14 cellular contexts compared by ENCODE assay signal in genomic region chr22:43377486-43377995, GRCh38. TPM values are rescaled to one million over a fixed set of nuclear protein-coding genes. Genes with fewer than 3 reads are reported as not detected.
DNase-seq lines count a peak whose midpoint lies in the region; ATAC-seq and TF ChIP-seq lines count a peak whose summit lies in the region.
"Had no signal": no experiment of that assay in that cellular context is flagged by ENCODE, and none has a peak within 500 bp of the region (broad histone marks: within the 10 kb centered on the region; RNA-seq: fewer than 3 reads in every experiment).

No MANE protein-coding gene starts in this region.

- ATAC-seq in HG03469 (IDR thresholded peaks at IDR 0.05; ENCODE audit: unreplicated experiment) = no peak

- TF ChIP-seq EP300 in sigmoid colon (IDR thresholded peaks at IDR 0.05) = no peak

- H3K9me3 ChIP-seq in hepatocyte (ENCODE audit: low read depth) (no peaks in the 10 kb centered on the region), parathyroid adenoma (ENCODE audit: control insufficient read depth, low read length) (no peaks in the 10 kb centered on the region), sigmoid colon (peaks cover 0 to 8% (median 0%) of the 10 kb centered on the region in 4 donors)
- H3K9me3 ChIP-seq: colonic mucosa, prostate gland had no signal

- intact Hi-C loops in sigmoid colon (cut with DNase I) = no loop called here

- TF ChIP-seq POLR2A in sigmoid colon (IDR thresholded peaks at IDR 0.05) = no peak

- no peaks in the 10 kb centered on the region for H4K20me1 ChIP-seq in hepatocyte (ENCODE audit: insufficient read depth, poor library complexity, severe bottlenecking)

- peak overlapping the region; percentile 44 for H3K4me2 ChIP-seq in hepatocyte
- H3K4me2 ChIP-seq in parathyroid adenoma (ENCODE audit: low read length) = peak overlapping the region; percentile 65

- H3K36me3 ChIP-seq in hepatocyte (replicated peaks; ENCODE audit: insufficient read depth, low read depth) (no peaks in the 10 kb centered on the region), parathyroid adenoma (ENCODE audit: control insufficient read depth, insufficient read depth, low read length) (no peaks in the 10 kb centered on the region), sigmoid colon (no peaks in the 10 kb centered on the region)
- H3K36me3 ChIP-seq: colonic mucosa, prostate gland had no signal

- H3K4me3 ChIP-seq in GM12865 (ENCODE audit: low read depth, low read length) (no peak overlapping the region; the same call in 1 of the 2 replicates), hepatocyte (no peak overlapping the region), parathyroid adenoma (ENCODE audit: low read depth, low read length) (peak overlapping the region; percentile 8), sigmoid colon (no peak overlapping the region)
- H3K4me3 ChIP-seq: colonic mucosa, prostate gland had no signal

- 86% methylated on average over 11 of the region's 11 CpGs for WGBS in hepatocyte (ENCODE audit: low lambda C conversion rate, missing lambda C conversion rate)
- 58 to 73% methylated on average over 11 of the region's 11 CpGs for WGBS in sigmoid colon, 2 donors

- TF ChIP-seq CTCF in GM12865 (IDR thresholded peaks at IDR 0.05; ENCODE audit: insufficient read depth, low read depth, low read length, missing control alignments) = no peak
- no peak for TF ChIP-seq CTCF in hepatocyte (IDR thresholded peaks at IDR 0.05; ENCODE audit: poor library complexity)
- no peak for TF ChIP-seq CTCF in parathyroid adenoma (IDR thresholded peaks at IDR 0.05)
- TF ChIP-seq CTCF in sigmoid colon (IDR thresholded peaks at IDR 0.05) = no peak

- H3K4me1 ChIP-seq in hepatocyte (ENCODE audit: insufficient read depth) = peaks cover 10% of the 10 kb centered on the region
- H3K4me1 ChIP-seq in parathyroid adenoma = peaks cover 13% of the 10 kb centered on the region
- peaks cover 0 to 11% (median 2%) of the 10 kb centered on the region in 4 donors for H3K4me1 ChIP-seq in sigmoid colon
- H3K4me1 ChIP-seq: colonic mucosa, prostate gland had no signal

- no peak overlapping the region for H3K9ac ChIP-seq in parathyroid adenoma

- H3K27ac ChIP-seq in hepatocyte (peak overlapping the region; percentile 7), parathyroid adenoma (peak overlapping the region; percentile 97), sigmoid colon (peak overlapping the region in 1 of 4 donors; percentile 27)
- H3K27ac ChIP-seq: colonic mucosa, prostate gland had no signal

- H3K9me2 ChIP-seq in hepatocyte (replicated peaks; ENCODE audit: insufficient read depth) = no peaks in the 10 kb centered on the region

- H3K79me2 ChIP-seq in hepatocyte (no peaks in the 10 kb centered on the region), parathyroid adenoma (no peaks in the 10 kb centered on the region)

- no peak overlapping the region for H2AFZ ChIP-seq in hepatocyte
- peak overlapping the region; percentile 58 for H2AFZ ChIP-seq in parathyroid adenoma

- H3K27me3 ChIP-seq in hepatocyte (no peaks in the 10 kb centered on the region), parathyroid adenoma (ENCODE audit: control insufficient read depth, insufficient read depth, low read length) (no peaks in the 10 kb centered on the region), sigmoid colon (peaks cover 0 to 39% (median 6%) of the 10 kb centered on the region in 3 donors)
- H3K27me3 ChIP-seq: colonic mucosa had no signal

- DNase-seq in GM12865 (ENCODE audit: low read depth) = peak; percentile 37
- peak; percentile 80 for DNase-seq in RPMI7951 (ENCODE audit: low read depth)
- no peak for DNase-seq in hepatocyte (ENCODE audit: low spot score)
- DNase-seq in NCI-H2196 treated with DMSO at 0.1 percent for 48 hours (lab: John Stamatoyannopoulos, UW; ENCODE audit: unreplicated experiment) = no peak
- DNase-seq in sigmoid colon = no peak
- no peak for DNase-seq in T-helper 9 cell
- DNase-seq: activated T-cell treated with anti-CD3 and anti-CD28 coated beads for 4 hours, midbrain had no signal

RNA-seq across cellular contexts. Expression of gene MPPED1, which starts 34.3 kb away (rescaled TPM):
- not detected in 2 replicates for total RNA-seq in RPMI7951 (2014; rRNA removed; shearing (Covaris generic))
- total RNA-seq in hepatocyte = 0.97 and 5.3 TPM in 2 replicates
- polyA plus RNA-seq in hepatocyte = 0.19 and 0.30 TPM in 2 replicates
- not detected for total RNA-seq in sigmoid colon
- polyA plus RNA-seq in sigmoid colon = not detected
- total RNA-seq: activated naive CD8-positive, alpha-beta T cell treated with anti-CD3 and anti-CD28 coated beads for 36 hours; NCI-H460 had no signal

RNA-seq across cellular contexts. Expression of gene SCUBE1, which starts 34.4 kb away (rescaled TPM):
- total RNA-seq in RPMI7951 (2014; rRNA removed; shearing (Covaris generic)) = 7.0 and 9.2 TPM in 2 replicates
- total RNA-seq in hepatocyte = 0.96 and 2.1 TPM in 2 replicates
- 2.2 and 3.0 TPM in 2 replicates for polyA plus RNA-seq in hepatocyte
- under 1 TPM; 0.33 to 0.81 (median 0.46) TPM for total RNA-seq in sigmoid colon
- polyA plus RNA-seq in sigmoid colon = 1 to 10 TPM in 1 of 3 donors, under 1 TPM in 2; 0.23 to 1.1 (median 0.60) TPM

Comparison
In these comparisons a context has a peak if more than half of its experiments do, and no peak if none do; other contexts are left out.
1. DNase-seq: peak in GM12865 (single experiment) and RPMI7951 (single experiment); none in hepatocyte (single experiment), NCI-H2196 treated with DMSO at 0.1 percent for 48 hours (single experiment), sigmoid colon (single experiment) and T-helper 9 cell (single experiment).